In the genomic region with DNA sequence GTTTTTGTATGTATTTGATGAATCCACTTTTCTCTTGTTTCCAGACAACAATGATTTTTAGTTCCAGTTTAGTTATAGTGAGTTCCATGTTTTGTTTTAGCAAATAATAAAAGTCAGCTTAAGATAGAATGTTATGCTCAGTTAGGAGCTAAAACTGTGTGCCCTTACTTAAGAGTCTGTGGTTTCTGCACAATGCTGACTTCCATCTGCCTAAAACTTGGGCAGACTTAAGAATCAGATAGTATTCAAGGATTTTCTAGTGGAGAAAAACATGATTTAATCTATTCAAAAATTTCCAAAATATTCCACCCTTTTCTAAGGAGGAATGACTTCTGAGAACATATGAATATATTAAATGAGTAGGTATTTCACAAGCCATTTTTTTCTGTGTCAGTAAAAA, we compare ENCODE assay signal across 22 cellular contexts. TPM values are rescaled to one million over a fixed set of nuclear protein-coding genes. Genes with fewer than 3 reads are reported as not detected.
A peak's percentile ranks its signal among the peaks of the same experiment; 100 is the strongest.
DNase-seq lines count a peak whose midpoint lies in the region; ATAC-seq and TF ChIP-seq lines count a peak whose summit lies in the region.
"Had no signal": no experiment of that assay in that cellular context is flagged by ENCODE, and none has a peak within 500 bp of the region (broad histone marks: within the 10 kb centered on the region; RNA-seq: fewer than 3 reads in every experiment).

No MANE protein-coding gene starts in this region.

- no peaks in the 10 kb centered on the region for H3K9me2 ChIP-seq in GM23248 (ENCODE audit: insufficient read depth)

- H3K4me1 ChIP-seq in GM23248 (ENCODE audit: insufficient read depth): peaks cover 97% of the 10 kb centered on the region
- H3K4me1 ChIP-seq in lower lobe of right lung: peaks cover 42% of the 10 kb centered on the region
- peaks cover 4 to 61% (median 33%) of the 10 kb centered on the region in 4 donors for H3K4me1 ChIP-seq in stomach
- peaks cover 4 to 8% of the 10 kb centered on the region in 2 donors for H3K4me1 ChIP-seq in aorta (ENCODE audit: control insufficient read depth in 1 of 2, insufficient read depth in 2 of 2, low read length in 2 of 2)

- H3K4me3 ChIP-seq in GM23248 (peak overlapping the region; percentile 30; the same call in 1 of the 2 replicates), brain microvascular endothelial cell (ENCODE audit: low read depth, low read length) (no peak overlapping the region), lower lobe of right lung (no peak overlapping the region), stomach (no peak overlapping the region), aorta (ENCODE audit: low read length in 2 of 2) (no peak overlapping the region)

- no peak for TF ChIP-seq POLR2A in stomach (IDR thresholded peaks at IDR 0.05)

- peak overlapping the region; percentile 75 for H3K9ac ChIP-seq in GM23248

- peak overlapping the region; percentile 96 for H3K27ac ChIP-seq in GM23248
- H3K27ac ChIP-seq in brain microvascular endothelial cell: peak overlapping the region; percentile 74
- H3K27ac ChIP-seq in lower lobe of right lung: peak overlapping the region; percentile 20
- peak overlapping the region in 4 of 5 donors; percentile 74 to 82 (median 80) for H3K27ac ChIP-seq in stomach
- H3K27ac ChIP-seq in aorta (ENCODE audit: low read depth in 1 of 2, low read length in 2 of 2): no peak overlapping the region
- H3K27ac ChIP-seq: RWPE1 had no signal

- H3K36me3 ChIP-seq in GM23248 (ENCODE audit: low read depth) (no peaks in the 10 kb centered on the region), brain microvascular endothelial cell (replicated peaks) (no peaks in the 10 kb centered on the region), lower lobe of right lung (no peaks in the 10 kb centered on the region), stomach (no peaks in the 10 kb centered on the region), aorta (ENCODE audit: control insufficient read depth in 1 of 2, insufficient read depth in 2 of 2, low read length in 1 of 2) (no peaks in the 10 kb centered on the region)

- intact Hi-C loops in lower lobe of right lung (cut with DNase I): no loop called here
- intact Hi-C loops in stomach (cut with DNase I; ENCODE audit: low total_unique reads): no loop called here
- intact Hi-C loops in aorta (cut with DNase I): no loop called here

- H3K79me2 ChIP-seq in GM23248 (ENCODE audit: insufficient read depth): peaks cover 54% of the 10 kb centered on the region

- H3K9me3 ChIP-seq in GM23248 (ENCODE audit: low read depth) (no peaks in the 10 kb centered on the region), lower lobe of right lung (no peaks in the 10 kb centered on the region), stomach (no peaks in the 10 kb centered on the region), aorta (ENCODE audit: control insufficient read depth, low read length) (no peaks in the 10 kb centered on the region)

- peak; percentile 46 for DNase-seq in GM23248
- DNase-seq in brain microvascular endothelial cell: no peak
- no peak for DNase-seq in lower lobe of right lung
- no peak for DNase-seq in stomach
- DNase-seq in NCI-H2171 treated with DMSO at 0.1 percent for 48 hours (lab: John Stamatoyannopoulos, UW): no peak
- DNase-seq in AML-193 (lab: John Stamatoyannopoulos, UW): no peak
- no peak for DNase-seq in stimulated activated naive CD4-positive, alpha-beta T cell (lab: John Stamatoyannopoulos, UW)
- no peak for DNase-seq in aorta
- DNase-seq: activated CD4-positive, alpha-beta T cell treated with anti-CD3 and anti-CD28 coated beads, Interleukin-2, amount 10 ng/mL, durations not matched to agents 7 days and 5 days; activated CD8-positive, alpha-beta memory T cell treated with anti-CD3 and anti-CD28 coated beads, Interleukin-2, amount 50 U/mL, for 4 hours; caudate nucleus; CD8-positive, alpha-beta memory T cell; immature natural killer cell; Kasumi-1; naive B cell; NCI-H1092; NCI-H2081; NCI-H526; posterior cingulate gyrus; stimulated activated CD4-positive, alpha-beta T cell treated with anti-CD3 and anti-CD28 coated beads, Interleukin-4, amount 100 ng/mL, for 24 hours had no signal

- H4K20me1 ChIP-seq in GM23248 (ENCODE audit: insufficient read depth): no peaks in the 10 kb centered on the region

- H3K4me2 ChIP-seq in GM23248 (ENCODE audit: unreplicated experiment): peak overlapping the region; percentile 71

- TF ChIP-seq CTCF in brain microvascular endothelial cell (IDR thresholded peaks at IDR 0.05; ENCODE audit: low read depth, low read length, missing control alignments): no peak
- no peak for TF ChIP-seq CTCF in lower lobe of right lung (IDR thresholded peaks at IDR 0.05)
- TF ChIP-seq CTCF in stomach (IDR thresholded peaks at IDR 0.05): no peak

- no peak for ATAC-seq in lower lobe of right lung
- ATAC-seq in aorta (ENCODE audit: low FRiP score): no peak
- ATAC-seq: esophagus mucosa had no signal

- in situ Hi-C loops in GM23248 (cut with MboI) (no loop called here), brain microvascular endothelial cell (cut with HindIII; ENCODE audit: low pct_ligation_motif_present, low sequenced_read_pairs) (no loop called here)

- H3F3A ChIP-seq in GM23248 (ENCODE audit: insufficient read depth): peaks cover 98% of the 10 kb centered on the region

- no peak for TF ChIP-seq EP300 in stomach (IDR thresholded peaks at IDR 0.05)

- H2AFZ ChIP-seq in GM23248: no peak overlapping the region

- H3K27me3 ChIP-seq in GM23248 (replicated peaks; ENCODE audit: insufficient read depth) (no peaks in the 10 kb centered on the region), brain microvascular endothelial cell (replicated peaks) (no peaks in the 10 kb centered on the region), lower lobe of right lung (ENCODE audit: low read depth) (no peaks in the 10 kb centered on the region), stomach (no peaks in the 10 kb centered on the region), aorta (ENCODE audit: control insufficient read depth in 1 of 2, insufficient read depth in 2 of 2, low read length in 1 of 2) (no peaks in the 10 kb centered on the region)

RNA-seq across cellular contexts. Expression of a gene that starts 32.8 kb away (rescaled TPM):
- total RNA-seq in GM23248 (2014; rRNA removed; shearing (Covaris generic)): 429 and 440 TPM in 2 replicates
- polyA plus RNA-seq in GM23248 (2016; fragmentation: Nextera tagmentation; extraction: Ambion mirVana) (331 and 339 TPM in 2 replicates), stomach (10 to 100 TPM in 2 of 3 donors, 1 to 10 TPM in 1; 9.7 to 18.5 (median 14.0) TPM), aorta (10 to 100 TPM in 1 of 2 donors, 1 to 10 TPM in 1; 7.8 to 63.5 TPM)
- total RNA-seq in lower lobe of right lung (91.2 TPM), stomach (100 to 1,000 TPM in 2 of 5 donors, 10 to 100 TPM in 3; 39.1 to 324 (median 56.1) TPM), aorta (100 to 1,000 TPM in 1 of 2 donors, 10 to 100 TPM in 1; 71.4 to 150 TPM)
- total RNA-seq: activated CD4-positive, alpha-beta T cell treated with anti-CD3 and anti-CD28 coated beads, Interleukin-2, amount 10 ng/mL, durations not matched to agents 7 days and 5 days; CD8-positive, alpha-beta memory T cell had no signal
- polyA plus RNA-seq: CD8-positive, alpha-beta memory T cell; immature natural killer cell had no signal

Comparison
In these comparisons a context has a peak if more than half of its experiments do, and no peak if none do; other contexts are left out.
1. H3K27ac ChIP-seq: peak in GM23248 (single experiment), brain microvascular endothelial cell (single experiment), lower lobe of right lung (single experiment) and stomach (4 of 5); none in aorta (0 of 2).